Comparison of ENCODE assay signal across 17 cellular contexts in genomic region chr15:50798684-50799083, GRCh38. TPM values are rescaled to one million over a fixed set of nuclear protein-coding genes. Genes with fewer than 3 reads are reported as not detected.
DNase-seq lines count a peak whose midpoint lies in the region; ATAC-seq, FAIRE-seq and TF ChIP-seq lines count a peak whose summit lies in the region.
"Had no signal": no experiment of that assay in that cellular context is flagged by ENCODE, and none has a peak within 500 bp of the region (broad histone marks: within the 10 kb centered on the region; RNA-seq: fewer than 3 reads in every experiment).

No MANE protein-coding gene starts in this region.

- ATAC-seq in HepG2 (no peak), right lobe of liver (no peak), SK-N-SH treated with all-trans-retinoic acid at 6 μM for 48 hours (peak; percentile 72), foreskin keratinocyte (peak; percentile 77), heart right ventricle (no peak)

- WGBS in HepG2 (ENCODE audit: low lambda C conversion rate), result 34% methylated on average over 3 of the region's 3 CpGs
- 73% methylated on average over 3 of the region's 3 CpGs for WGBS in right lobe of liver (ENCODE audit: insufficient coverage, low coverage, low lambda C conversion rate, missing lambda C conversion rate)
- 77 to 82% methylated on average over 3 of the region's 3 CpGs for WGBS in heart right ventricle, 2 donors

- H3K4me2 ChIP-seq in HepG2 (ENCODE audit: low read depth, low read length), result no peak overlapping the region

- H4K20me1 ChIP-seq in HepG2 (ENCODE audit: insufficient read depth, low read length), result no peaks in the 10 kb centered on the region

- no peak for TF ChIP-seq CTCF in HepG2 (CRISPR knock-in tag; IDR thresholded peaks at IDR 0.05)
- no peak for TF ChIP-seq CTCF in right lobe of liver (IDR thresholded peaks at IDR 0.05)
- TF ChIP-seq CTCF in foreskin keratinocyte (conservative IDR thresholded peaks at IDR 0.05), result no peak
- no peak for TF ChIP-seq CTCF in kidney (IDR thresholded peaks at IDR 0.05; ENCODE audit: borderline replicate concordance, extremely low read depth, insufficient read depth)
- TF ChIP-seq CTCF in heart right ventricle (IDR thresholded peaks at IDR 0.05), result no peak

- no peaks in the 10 kb centered on the region for H3K79me2 ChIP-seq in HepG2 (ENCODE audit: insufficient read depth, low read length)

- H3K9ac ChIP-seq in HepG2 (ENCODE audit: insufficient read depth, low read depth, low read length) (no peak overlapping the region), kidney (ENCODE audit: low read length in 2 of 2) (no peak overlapping the region)

- H3K9me3 ChIP-seq in HepG2 (ENCODE audit: low read length) (no peaks in the 10 kb centered on the region), right lobe of liver (no peaks in the 10 kb centered on the region), kidney (ENCODE audit: control insufficient read depth in 1 of 2, low read length in 2 of 2) (no peaks in the 10 kb centered on the region), heart right ventricle (no peaks in the 10 kb centered on the region)
- H3K9me3 ChIP-seq: uterus had no signal

- TF ChIP-seq POLR2A in HepG2 (IDR thresholded peaks at IDR 0.05; ENCODE audit: insufficient read depth in 1 of 2, low read depth in 2 of 2, low read length in 2 of 2), result no peak
- no peak for TF ChIP-seq POLR2A in right lobe of liver (IDR thresholded peaks at IDR 0.05)

- H3K27me3 ChIP-seq in HepG2 (ENCODE audit: control insufficient read depth in 1 of 2, insufficient read depth in 2 of 2, low read length in 2 of 2) (no peaks in the 10 kb centered on the region), right lobe of liver (no peaks in the 10 kb centered on the region), foreskin keratinocyte (no peaks in the 10 kb centered on the region), heart right ventricle (no peaks in the 10 kb centered on the region), H7 (ENCODE audit: control insufficient read depth, insufficient read depth, low read length) (no peaks in the 10 kb centered on the region)
- H3K27me3 ChIP-seq: uterus had no signal

- H3K4me1 ChIP-seq in HepG2 (ENCODE audit: insufficient read depth, low read length) (peaks cover 28% of the 10 kb centered on the region), right lobe of liver (no peaks in the 10 kb centered on the region), foreskin keratinocyte (peaks cover 12% of the 10 kb centered on the region), kidney (ENCODE audit: control insufficient read depth in 1 of 2, insufficient read depth in 1 of 2, low read depth in 1 of 2, low read length in 2 of 2) (no peaks in the 10 kb centered on the region), heart right ventricle (no peaks in the 10 kb centered on the region)
- H3K4me1 ChIP-seq: uterus had no signal

- no peak for TF ChIP-seq RAD21 in HepG2 (CRISPR knock-in tag; IDR thresholded peaks at IDR 0.05)

- in situ Hi-C loops in HepG2 (cut with HindIII; ENCODE audit: extremely low pct_ligation_motif_present, low pct_unique_long_range_greater_than_20kb), result no loop called here

- H3K4me3 ChIP-seq in HepG2 (replicated peaks in 1 of 3; ENCODE audit: insufficient read depth in 1 of 3, low read depth in 2 of 3, low read length in 3 of 3) (no peak overlapping the region), right lobe of liver (no peak overlapping the region), kidney (ENCODE audit: low read length in 2 of 2) (no peak overlapping the region), heart right ventricle (no peak overlapping the region), H7 (ENCODE audit: insufficient read depth, low read depth, low read length) (no peak overlapping the region)
- H3K4me3 ChIP-seq: skin epidermis, uterus had no signal

- FAIRE-seq in HepG2 (lab: Jason Lieb, UNC), result no peak
- FAIRE-seq in kidney (lab: Jason Lieb, UNC), result no peak

- POLR2A ChIA-PET in HepG2 (lab: Yijun Ruan, JAX), result no interaction called here

- H3K36me3 ChIP-seq in HepG2 (replicated peaks in 1 of 2; ENCODE audit: control insufficient read depth in 1 of 2, insufficient read depth in 2 of 2, low read length in 2 of 2) (no peaks in the 10 kb centered on the region), right lobe of liver (no peaks in the 10 kb centered on the region), kidney (ENCODE audit: control insufficient read depth in 1 of 2, insufficient read depth in 2 of 2, low read length in 2 of 2) (no peaks in the 10 kb centered on the region), heart right ventricle (no peaks in the 10 kb centered on the region), H7 (replicated peaks; ENCODE audit: control insufficient read depth, insufficient read depth, low read length) (no peaks in the 10 kb centered on the region)
- H3K36me3 ChIP-seq: uterus had no signal

- no peak for DNase-seq in HepG2 (ENCODE audit: low spot score)
- no peak for DNase-seq in right lobe of liver
- DNase-seq in foreskin keratinocyte, result peak; percentile 11 to 53
- DNase-seq in ureter (ENCODE audit: low spot score), result peak; percentile 52
- DNase-seq in kidney, result no peak
- no peak for DNase-seq in heart right ventricle
- DNase-seq in H7, result no peak
- DNase-seq: activated CD4-positive, alpha-beta T cell treated with anti-CD3 and anti-CD28 coated beads for 1 hour; activated effector memory CD4-positive, alpha-beta T cell treated with Interleukin-2 at 50 U/mL for 16 hours; central memory CD4-positive, alpha-beta T cell; EL; immature natural killer cell; naive B cell; NCI-H774; uterus had no signal

- CTCF ChIA-PET in HepG2 (lab: Yijun Ruan, JAX; ENCODE audit: low intra/inter-chr PET ratio, low total read pairs), result no interaction called here

- intact Hi-C loops in HepG2 (cut with micrococcal nuclease; ENCODE audit: unreplicated experiment) (no loop called here), right lobe of liver (cut with DNase I) (no loop called here), kidney (cut with DNase I) (no loop called here), heart right ventricle (cut with DNase I) (loop anchor here in 1 of 10 donors (10.0 kb wide), 1 partner anchor 66 kb away; no protein-coding TSS in a partner anchor)

- no peak overlapping the region for H3K27ac ChIP-seq in HepG2 (ENCODE audit: extremely low read length, insufficient read depth, low read length)
- no peak overlapping the region for H3K27ac ChIP-seq in right lobe of liver
- H3K27ac ChIP-seq in foreskin keratinocyte, result no peak overlapping the region
- H3K27ac ChIP-seq in kidney (ENCODE audit: low read depth in 2 of 2, low read length in 2 of 2), result peak overlapping the region in 1 of 2 donors; percentile 5
- H3K27ac ChIP-seq in heart right ventricle, result no peak overlapping the region
- H3K27ac ChIP-seq: uterus had no signal

- H2AFZ ChIP-seq in HepG2 (ENCODE audit: low read length), result no peak overlapping the region

- no TSS peak for BruUV-seq in HepG2 (replicated peaks; lab: Mats Ljungman, UMichigan)

- no peak for TF ChIP-seq EP300 in HepG2 (IDR thresholded peaks at IDR 0.05; ENCODE audit: low read depth in 2 of 2, low read length in 2 of 2)
- TF ChIP-seq EP300 in HepG2 (CRISPR knock-in tag; IDR thresholded peaks at IDR 0.05; ENCODE audit: borderline replicate concordance), result no peak

TF ChIP-seq in HepG2, 621 proteins besides CTCF, POLR2A, EP300 and RAD21 (continues in another document):
- TF ChIP-seq ZNF580 (CRISPR knock-in tag; IDR thresholded peaks at IDR 0.05; ENCODE audit: borderline replicate concordance, low read depth) (no peak), CAMTA2 (CRISPR knock-in tag; IDR thresholded peaks at IDR 0.05; ENCODE audit: borderline replicate concordance) (no peak)

RNA-seq across cellular contexts. Expression of gene SPPL2A, which starts 33.2 kb away (rescaled TPM):
- total RNA-seq in HepG2 (2016; rRNA removed; fragmentation: Illumina TruSeq; extraction: Trizol) (69.9 and 105 TPM in 2 replicates), right lobe of liver (100 to 1,000 TPM in 5 of 6 experiments, 10 to 100 TPM in 1; 94.0 to 239 (median 120) TPM), foreskin keratinocyte (49.7 and 57.5 TPM in 2 replicates), ureter (144 TPM), kidney (134 TPM), heart right ventricle (100 to 1,000 TPM in 4 of 10 donors, 10 to 100 TPM in 6; 68.1 to 152 (median 98.1) TPM)
- 27.3 and 31.2 TPM in 2 replicates for total RNA-seq in HepG2 (2016; cell fraction: cytosol; rRNA removed; fragmentation: Illumina TruSeq; extraction: Trizol; ENCODE audit: low read depth)
- total RNA-seq in HepG2 (2016; cell fraction: insoluble cytoplasmic fraction; rRNA removed; fragmentation: Illumina TruSeq; extraction: Trizol), result 66.5 and 98.8 TPM in 2 replicates
- total RNA-seq in HepG2 (2016; cell fraction: membrane; rRNA removed; fragmentation: Illumina TruSeq; extraction: Trizol), result 43.0 and 45.8 TPM in 2 replicates
- total RNA-seq in HepG2 (2016; cell fraction: nucleus; rRNA removed; fragmentation: Illumina TruSeq; extraction: Trizol), result 81.8 and 105 TPM in 2 replicates
- polyA plus RNA-seq in HepG2 (2011; rRNA removed) (80.5 and 87.1 TPM in 2 replicates), foreskin keratinocyte (15.7 and 16.5 TPM in 2 replicates), kidney (ENCODE audit: insufficient read depth, low read depth, low replicate concordance) (53.3 TPM), heart right ventricle (10 to 100 TPM; 20.1 to 43.4 TPM)
- polyA plus RNA-seq in HepG2 (2011; cell fraction: cytosol; rRNA removed), result 28.9 and 46.4 TPM in 2 replicates
- 143 and 183 TPM in 2 replicates for polyA plus RNA-seq in HepG2 (2011; cell fraction: nucleus; rRNA removed)
- 73.6 TPM in 2 replicates for polyA plus RNA-seq in HepG2 (2012)
- polyA plus RNA-seq in HepG2 (2016; cell fraction: cytosol; fragmentation: Illumina TruSeq; extraction: Trizol; ENCODE audit: low read depth), result 12.7 and 16.1 TPM in 2 replicates
- 38.1 and 38.6 TPM in 2 replicates for polyA plus RNA-seq in HepG2 (2016; cell fraction: insoluble cytoplasmic fraction; fragmentation: Illumina TruSeq; extraction: Trizol; ENCODE audit: low read depth)
- 20.8 and 23.3 TPM in 2 replicates for polyA plus RNA-seq in HepG2 (2016; cell fraction: membrane; fragmentation: Illumina TruSeq; extraction: Trizol; ENCODE audit: low read depth)
- polyA plus RNA-seq in HepG2 (2016; cell fraction: nucleus; fragmentation: Illumina TruSeq; extraction: Trizol; ENCODE audit: insufficient read depth, low read depth), result 101 TPM in 2 replicates
- 29.8 and 31.4 TPM in 2 replicates for polyA minus RNA-seq in HepG2 (2011; rRNA and poly(A)+ RNA removed; ENCODE audit: low replicate concordance)
- polyA minus RNA-seq in HepG2 (2011; cell fraction: cytosol; rRNA and poly(A)+ RNA removed), result 33.5 and 35.2 TPM in 2 replicates
- polyA minus RNA-seq in HepG2 (2011; cell fraction: nucleus; rRNA and poly(A)+ RNA removed), result 51.2 and 70.0 TPM in 2 replicates
- total RNA-seq in H7 (2014; rRNA removed; shearing (Covaris generic)), result 25.9 and 31.8 TPM in 2 replicates

Comparison
In these comparisons a context has a peak if more than half of its experiments do, and no peak if none do; other contexts are left out.
1. ATAC-seq: peak in SK-N-SH treated with all-trans-retinoic acid at 6 μM for 48 hours (single experiment) and foreskin keratinocyte (single experiment); none in HepG2 (single experiment), right lobe of liver (0 of 4) and heart right ventricle (0 of 8).
2. DNase-seq: peak in foreskin keratinocyte (2 of 2) and ureter (single experiment); none in HepG2 (single experiment), right lobe of liver (0 of 3), kidney (single experiment), heart right ventricle (0 of 2) and H7 (single experiment).